In genomic region chr6:108610270-108610839, GRCh38 we compare ENCODE assay signal across 20 cellular contexts. TPM values are rescaled to one million over a fixed set of nuclear protein-coding genes. Genes with fewer than 3 reads are reported as not detected.
A peak's percentile ranks its signal among the peaks of the same experiment; 100 is the strongest.
DNase-seq lines count a peak whose midpoint lies in the region; ATAC-seq, FAIRE-seq and TF ChIP-seq lines count a peak whose summit lies in the region.
"Had no signal": no experiment of that assay in that cellular context is flagged by ENCODE, and none has a peak within 500 bp of the region (broad histone marks: within the 10 kb centered on the region; RNA-seq: fewer than 3 reads in every experiment).

No MANE protein-coding gene starts in this region.

- CTCF ChIA-PET in HEK293 (lab: Yijun Ruan, JAX): interaction anchor here (1.4 kb wide), 1 partner anchor 463 kb away, joined by 4 read pairs; no protein-coding TSS in a partner anchor

- H2AK5ac ChIP-seq in trophoblast cell (ENCODE audit: low read length): no peak overlapping the region

- H2BK5ac ChIP-seq in trophoblast cell (ENCODE audit: low read depth, low read length, poor library complexity): no peak overlapping the region

- WGBS in trophoblast cell (ENCODE audit: extremely low coverage, insufficient coverage, insufficient read length): no CpG with 5 or more reads among the region's 3 CpGs

- no peak overlapping the region for H2AFZ ChIP-seq in astrocyte (ENCODE audit: low read depth, low read length)
- H2AFZ ChIP-seq in trophoblast cell (ENCODE audit: insufficient read depth, low read length, poor library complexity): no peak overlapping the region

- no peaks in the 10 kb centered on the region for H3K27me3 ChIP-seq in astrocyte (ENCODE audit: insufficient read depth, low read length)
- no peaks in the 10 kb centered on the region for H3K27me3 ChIP-seq in gastrocnemius medialis
- H3K27me3 ChIP-seq in trophoblast cell (ENCODE audit: insufficient read depth, low read length): no peaks in the 10 kb centered on the region
- H3K27me3 ChIP-seq: esophagus squamous epithelium, Peyer's patch, upper lobe of right lung had no signal

- H2BK120ac ChIP-seq in trophoblast cell (ENCODE audit: insufficient read depth, low read length, poor library complexity): no peak overlapping the region

- peaks cover 2% of the 10 kb centered on the region for H3K36me3 Mint-ChIP-seq in astrocyte (ENCODE audit: low read depth, unreplicated experiment)

- H3K4me3 Mint-ChIP-seq in astrocyte (ENCODE audit: unreplicated experiment): no peak overlapping the region
- H3K4me3 Mint-ChIP-seq: activated naive CD8-positive, alpha-beta T cell treated with anti-CD3 and anti-CD28 coated beads for 36 hours had no signal

- H3K14ac ChIP-seq in trophoblast cell (ENCODE audit: low read length): no peak overlapping the region

- no peak for TF ChIP-seq POLR2A in gastrocnemius medialis (IDR thresholded peaks at IDR 0.05)

- H4K20me1 ChIP-seq in astrocyte (ENCODE audit: insufficient read depth, low read length): peaks cover 71% of the 10 kb centered on the region

- no peak overlapping the region for H4K12ac ChIP-seq in trophoblast cell (ENCODE audit: low read depth, low read length)

- H3K9me3 Mint-ChIP-seq in astrocyte (ENCODE audit: unreplicated experiment): peaks cover 2% of the 10 kb centered on the region

- POLR2A ChIA-PET in HEK293 (lab: Yijun Ruan, JAX): no interaction called here

- H3K4ac ChIP-seq in trophoblast cell (ENCODE audit: low read depth, low read length): no peak overlapping the region

- H3K4me1 Mint-ChIP-seq in astrocyte (ENCODE audit: low read depth, unreplicated experiment): peaks cover 40% of the 10 kb centered on the region

- H3K4me1 ChIP-seq in HEK293 (ENCODE audit: control insufficient read depth, insufficient read depth, low read length): peaks cover 22% of the 10 kb centered on the region
- peaks cover 12% of the 10 kb centered on the region for H3K4me1 ChIP-seq in astrocyte (ENCODE audit: insufficient read depth, low read length)
- H3K4me1 ChIP-seq in gastrocnemius medialis: peaks cover 78 to 83% of the 10 kb centered on the region in 2 donors
- H3K4me1 ChIP-seq in trophoblast cell (ENCODE audit: control insufficient read depth in 1 of 2, insufficient read depth in 2 of 2, low read length in 2 of 2): peaks cover 2 to 12% of the 10 kb centered on the region in 2 experiments

- ATAC-seq in gastrocnemius medialis: no peak
- ATAC-seq in GM21576 (IDR thresholded peaks at IDR 0.05; ENCODE audit: unreplicated experiment): no peak
- ATAC-seq in GM18861 (IDR thresholded peaks at IDR 0.05; ENCODE audit: unreplicated experiment): no peak
- ATAC-seq: upper lobe of right lung had no signal

- no peak overlapping the region for H3K23ac ChIP-seq in trophoblast cell (ENCODE audit: low read length)

- TF ChIP-seq CTCF in HEK293 (tag by site-specific recombination; IDR thresholded peaks at IDR 0.05) (no peak), astrocyte (IDR thresholded peaks at IDR 0.05; ENCODE audit: insufficient read depth, low read depth, low read length) (no peak), gastrocnemius medialis (IDR thresholded peaks at IDR 0.05 in 4 of 5, conservative IDR thresholded peaks at IDR 0.05 in 1 of 5) (no peak)

- H3K79me1 ChIP-seq in trophoblast cell (ENCODE audit: low read length): no peaks in the 10 kb centered on the region

- FAIRE-seq in astrocyte (lab: Jason Lieb, UNC): no peak
- FAIRE-seq: bronchial epithelial cell, G401.6, GM12891, islet of Langerhans had no signal

- H3K18ac ChIP-seq in trophoblast cell (ENCODE audit: low read length): no peak overlapping the region

- peak overlapping the region; percentile 85 for H3K27ac Mint-ChIP-seq in astrocyte (ENCODE audit: unreplicated experiment)
- H3K27ac Mint-ChIP-seq: activated naive CD8-positive, alpha-beta T cell treated with anti-CD3 and anti-CD28 coated beads for 36 hours had no signal

- H3K9ac ChIP-seq in astrocyte (ENCODE audit: low read length) (no peak overlapping the region), trophoblast cell (ENCODE audit: low read length) (no peak overlapping the region)

- no peak overlapping the region for H4K8ac ChIP-seq in trophoblast cell (ENCODE audit: low read depth, low read length)

- no peak for DNase-seq in astrocyte (ENCODE audit: low read depth)
- peak; percentile 42 for DNase-seq in inferior parietal cortex (ENCODE audit: extremely low spot score)
- no peak for DNase-seq in gastrocnemius medialis
- DNase-seq in trophoblast cell: no peak
- no peak for DNase-seq in NCI-H510A treated with DMSO at 0.1 percent for 48 hours (lab: John Stamatoyannopoulos, UW)
- DNase-seq: activated CD8-positive, alpha-beta memory T cell treated with anti-CD3 and anti-CD28 coated beads for 24 hours; activated naive CD8-positive, alpha-beta T cell treated with anti-CD3 and anti-CD28 coated beads for 36 hours; esophagus squamous epithelium; midbrain; NCI-H1092 treated with DMSO at 0.1 percent for 48 hours; NCI-H774; Peyer's patch; upper lobe of right lung had no signal

- H3K9me3 ChIP-seq in HEK293 (ENCODE audit: control insufficient read depth, insufficient read depth, low read depth, low read length) (no peaks in the 10 kb centered on the region), astrocyte (ENCODE audit: insufficient read depth, low read depth, low read length) (no peaks in the 10 kb centered on the region), gastrocnemius medialis (no peaks in the 10 kb centered on the region), trophoblast cell (ENCODE audit: insufficient read depth, low read depth, low read length) (no peaks in the 10 kb centered on the region)
- H3K9me3 ChIP-seq: Peyer's patch had no signal

- in situ Hi-C loops in gastrocnemius medialis (cut with MboI; ENCODE audit: low sequenced_read_pairs in 4 of 4): no loop called here

- intact Hi-C loops in gastrocnemius medialis (cut with DNase I; ENCODE audit: low total_unique reads): no loop called here

- H4K91ac ChIP-seq in trophoblast cell (ENCODE audit: low read depth, low read length): no peak overlapping the region

- H3K4me3 ChIP-seq in HEK293 (ENCODE audit: low read depth, low read length) (no peak overlapping the region), astrocyte (ENCODE audit: insufficient read depth, low read depth, low read length) (no peak overlapping the region), gastrocnemius medialis (no peak overlapping the region), trophoblast cell (ENCODE audit: low read depth, low read length) (no peak overlapping the region)
- H3K4me3 ChIP-seq: esophagus squamous epithelium, Peyer's patch, upper lobe of right lung had no signal

- H3K27me3 Mint-ChIP-seq in astrocyte (ENCODE audit: low read depth, unreplicated experiment): no peaks in the 10 kb centered on the region
- H3K27me3 Mint-ChIP-seq: activated naive CD8-positive, alpha-beta T cell treated with anti-CD3 and anti-CD28 coated beads for 36 hours had no signal

- H3K36me3 ChIP-seq in HEK293 (ENCODE audit: control insufficient read depth in 2 of 2, insufficient read depth in 1 of 2, low read length in 2 of 2) (no peaks in the 10 kb centered on the region), astrocyte (ENCODE audit: insufficient read depth, low read length) (no peaks in the 10 kb centered on the region), gastrocnemius medialis (no peaks in the 10 kb centered on the region), trophoblast cell (ENCODE audit: control insufficient read depth in 1 of 2, insufficient read depth in 2 of 2, low read length in 2 of 2) (no peaks in the 10 kb centered on the region)
- H3K36me3 ChIP-seq: Peyer's patch, upper lobe of right lung had no signal

- peaks cover 92% of the 10 kb centered on the region for H3K79me2 ChIP-seq in astrocyte (ENCODE audit: insufficient read depth, low read length)
- no peaks in the 10 kb centered on the region for H3K79me2 ChIP-seq in trophoblast cell (ENCODE audit: control insufficient read depth, insufficient read depth, low read length, poor library complexity)

- H3K4me2 ChIP-seq in astrocyte (ENCODE audit: low read length) (no peak overlapping the region), trophoblast cell (ENCODE audit: low read length) (no peak overlapping the region)

- no peak overlapping the region for H3K27ac ChIP-seq in HEK293 (ENCODE audit: extremely low read depth, low read depth, low read length)
- no peak overlapping the region for H3K27ac ChIP-seq in astrocyte (ENCODE audit: low read depth, low read length)
- H3K27ac ChIP-seq in gastrocnemius medialis: peak overlapping the region; percentile 79 to 84 (median 82)
- H3K27ac ChIP-seq in trophoblast cell (ENCODE audit: low read depth, low read length): no peak overlapping the region
- H3K27ac ChIP-seq: upper lobe of right lung had no signal

- no peak overlapping the region for H2BK12ac ChIP-seq in trophoblast cell (ENCODE audit: low read length)

TF ChIP-seq in HEK293, 187 proteins besides CTCF, POLR2A, EP300 and RAD21:
- no peak for TF ChIP-seq ZNF214 (tag by site-specific recombination; IDR thresholded peaks at IDR 0.05; ENCODE audit: borderline replicate concordance)
- peak; percentile 37; the same call in 1 of the 2 replicates for TF ChIP-seq PRDM6 (tag by site-specific recombination; IDR thresholded peaks at IDR 0.05)
- TF ChIP-seq ZNF266 (tag by site-specific recombination; IDR thresholded peaks at IDR 0.05; ENCODE audit: low read depth): no peak

RNA-seq across cellular contexts. Expression of gene FOXO3, which starts 49.6 kb away (rescaled TPM):
- total RNA-seq in astrocyte (35.0 and 37.3 TPM in 2 replicates), gastrocnemius medialis (100 to 1,000 TPM; 111 to 293 (median 183) TPM)
- polyA plus RNA-seq in trophoblast cell (2013): 30.9 and 31.9 TPM in 2 replicates

Comparison
In these comparisons a context has a peak if more than half of its experiments do, and no peak if none do; other contexts are left out.
1. H3K27ac ChIP-seq: peak in gastrocnemius medialis (4 of 4); none in HEK293 (single experiment), astrocyte (single experiment) and trophoblast cell (single experiment).